ENCODE assay signal across 8 cellular contexts in the genomic region with DNA sequence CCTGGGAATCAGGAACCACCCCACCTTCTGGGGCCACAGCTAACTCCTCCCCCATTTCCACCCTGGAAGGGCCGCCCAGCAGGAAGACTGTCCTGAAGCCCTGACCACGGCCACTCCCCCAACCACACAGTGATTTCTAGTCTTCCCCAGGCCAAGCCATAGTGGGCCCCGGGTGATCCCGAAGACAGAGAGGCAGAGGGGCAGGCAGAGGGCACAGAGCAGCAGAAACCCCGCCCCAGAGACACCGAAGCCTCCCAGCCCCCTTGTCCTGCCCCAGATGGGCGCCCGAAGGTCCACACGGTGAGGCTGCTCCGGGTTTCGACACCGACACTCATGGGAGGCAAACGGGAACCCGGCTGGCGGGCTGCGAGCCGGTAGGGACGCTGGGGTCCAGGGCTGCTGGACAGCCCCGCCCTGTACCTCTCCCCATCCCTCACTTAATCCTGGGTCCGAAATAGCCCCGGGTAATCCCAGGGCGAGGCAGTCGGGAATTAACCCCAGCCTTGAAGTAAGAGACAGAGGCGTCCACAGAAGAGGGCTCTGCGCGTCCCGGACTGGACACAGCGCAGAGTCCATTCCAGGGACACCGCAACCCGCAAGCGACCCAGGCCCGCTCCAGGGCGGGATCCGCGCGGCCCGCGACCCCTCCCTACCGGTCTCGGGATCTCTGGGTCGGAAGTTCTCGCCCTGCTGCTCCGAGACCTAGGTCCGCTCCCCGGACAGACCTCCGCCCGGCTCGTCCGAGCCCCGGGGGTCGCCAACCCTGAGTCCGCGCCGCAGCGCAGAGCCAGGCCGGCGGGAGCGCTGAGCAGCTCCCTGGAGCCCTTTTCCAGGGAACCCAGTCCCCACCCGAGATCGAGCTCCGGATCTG.
A peak's percentile ranks its signal among the peaks of the same experiment; 100 is the strongest.
DNase-seq lines count a peak whose midpoint lies in the region; ATAC-seq and TF ChIP-seq lines count a peak whose summit lies in the region.

No MANE protein-coding gene starts in this region.

- H3K4me1 Mint-ChIP-seq in activated CD4-positive, alpha-beta T cell treated with anti-CD3 and anti-CD28 coated beads for 36 hours = peaks cover 9% of the 10 kb centered on the region
- H3K4me1 Mint-ChIP-seq in brain = peaks cover 22% of the 10 kb centered on the region

- H3K27ac ChIP-seq in liver (ENCODE audit: low read depth in 1 of 2, low read length in 2 of 2) (peak overlapping the region; percentile 80 to 85), thoracic aorta (peak overlapping the region in 1 of 2 donors; percentile 1)

- H3K4me1 ChIP-seq in liver (ENCODE audit: control insufficient read depth in 4 of 4, insufficient read depth in 4 of 4, low read length in 3 of 4) = peaks cover 3 to 40% (median 23%) of the 10 kb centered on the region in 4 donors
- H3K4me1 ChIP-seq in thoracic aorta (ENCODE audit: control insufficient read depth in 1 of 2, low read depth in 2 of 2) = peaks cover 3 to 33% of the 10 kb centered on the region in 2 donors

- no peak for DNase-seq in activated CD4-positive, alpha-beta T cell treated with anti-CD3 and anti-CD28 coated beads for 36 hours
- no peak for DNase-seq in activated CD4-positive, alpha-beta T cell treated with anti-CD3 and anti-CD28 coated beads for 1 hour
- no peak for DNase-seq in thoracic aorta (ENCODE audit: low spot score)
- DNase-seq in NCI-H2081 treated with DMSO at 0.1 percent for 48 hours (lab: John Stamatoyannopoulos, UW) = no peak

- H3K9me3 ChIP-seq in liver (ENCODE audit: control insufficient read depth in 4 of 4, low read length in 3 of 4) (peaks cover 0 to 4% (median 1%) of the 10 kb centered on the region in 4 donors), thoracic aorta (peaks cover 11% of the 10 kb centered on the region)

- TF ChIP-seq RAD21 in liver (IDR thresholded peaks at IDR 0.05) = peak; percentile 24 to 51

- no peak for ATAC-seq in activated CD4-positive, alpha-beta T cell treated with anti-CD3 and anti-CD28 coated beads for 36 hours
- ATAC-seq in thoracic aorta (ENCODE audit: insufficient number of reproducible peaks, low FRiP score, low read depth) (no peak), GM21528 (IDR thresholded peaks at IDR 0.05; ENCODE audit: low FRiP score, unreplicated experiment) (no peak), GM18867 (IDR thresholded peaks at IDR 0.05; ENCODE audit: unreplicated experiment) (no peak)

- H3K27me3 ChIP-seq in liver (ENCODE audit: control insufficient read depth in 4 of 4, insufficient read depth in 4 of 4, low read length in 3 of 4) = no peaks in the 10 kb centered on the region
- H3K27me3 ChIP-seq in thoracic aorta (replicated peaks; ENCODE audit: insufficient read depth) = no peaks in the 10 kb centered on the region

- POLR2A ChIA-PET in activated CD4-positive, alpha-beta T cell treated with anti-CD3 and anti-CD28 coated beads for 36 hours (lab: Charles Lee) = no interaction called here

- WGBS in liver = 2% methylated on average over 61 of the region's 61 CpGs

- H3K27ac Mint-ChIP-seq in activated CD4-positive, alpha-beta T cell treated with anti-CD3 and anti-CD28 coated beads for 36 hours = no peak overlapping the region
- H3K27ac Mint-ChIP-seq in brain = peak overlapping the region in 2 of 5 experiments; percentile 38 to 73

- CTCF ChIA-PET in activated CD4-positive, alpha-beta T cell treated with anti-CD3 and anti-CD28 coated beads for 36 hours (lab: Charles Lee) = no interaction called here

- peaks cover 14% of the 10 kb centered on the region for H3K9me3 Mint-ChIP-seq in activated CD4-positive, alpha-beta T cell treated with anti-CD3 and anti-CD28 coated beads for 36 hours (ENCODE audit: low read depth)
- H3K9me3 Mint-ChIP-seq in brain = peaks cover 17 to 23% (median 21%) of the 10 kb centered on the region in 5 experiments

- peak overlapping the region; percentile 50 to 79 (median 78) for H3K4me3 ChIP-seq in liver (ENCODE audit: low read depth in 1 of 3, low read length in 3 of 3)
- H3K4me3 ChIP-seq in thoracic aorta = peak overlapping the region; percentile 70

- H3K36me3 Mint-ChIP-seq in activated CD4-positive, alpha-beta T cell treated with anti-CD3 and anti-CD28 coated beads for 36 hours (ENCODE audit: low read depth) = peaks cover 12% of the 10 kb centered on the region
- peaks cover 10% of the 10 kb centered on the region for H3K36me3 Mint-ChIP-seq in brain

- no peaks in the 10 kb centered on the region for H3K36me3 ChIP-seq in liver (ENCODE audit: control insufficient read depth in 4 of 4, insufficient read depth in 3 of 4, low read depth in 1 of 4, low read length in 3 of 4)
- no peaks in the 10 kb centered on the region for H3K36me3 ChIP-seq in thoracic aorta

- intact Hi-C loops in activated CD4-positive, alpha-beta T cell treated with anti-CD3 and anti-CD28 coated beads for 36 hours (cut with DNase I, micrococcal nuclease) = loop anchor here (5.0 kb wide), 1 partner anchor 190 kb away; no protein-coding TSS in a partner anchor

- peak overlapping the region; percentile 31 to 63 for H3K9ac ChIP-seq in liver (ENCODE audit: low read depth in 1 of 2, low read length in 2 of 2)

- TF ChIP-seq CTCF in brain (conservative IDR thresholded peaks at IDR 0.05) (no peak), liver (IDR thresholded peaks at IDR 0.05; ENCODE audit: low read depth, low read length, missing input control) (no peak), thoracic aorta (IDR thresholded peaks at IDR 0.05) (no peak)

- H3K4me3 Mint-ChIP-seq in activated CD4-positive, alpha-beta T cell treated with anti-CD3 and anti-CD28 coated beads for 36 hours = peak overlapping the region; percentile 38
- peak overlapping the region; percentile 81 to 86 (median 82) for H3K4me3 Mint-ChIP-seq in brain

- H3K27me3 Mint-ChIP-seq in activated CD4-positive, alpha-beta T cell treated with anti-CD3 and anti-CD28 coated beads for 36 hours = peaks cover 36% of the 10 kb centered on the region
- peaks cover 53% of the 10 kb centered on the region for H3K27me3 Mint-ChIP-seq in brain

TF ChIP-seq in liver, 16 proteins besides CTCF, POLR2A, EP300 and RAD21:
- TF ChIP-seq JUND (IDR thresholded peaks at IDR 0.05) (no peak), FOXA1 (IDR thresholded peaks at IDR 0.05) (no peak), YY1 (IDR thresholded peaks at IDR 0.05) (peak; percentile 60), TAF1 (conservative IDR thresholded peaks at IDR 0.05) (peak; percentile 43), RXRA (IDR thresholded peaks at IDR 0.05) (peak; percentile 61 to 78), NR2F2 (IDR thresholded peaks at IDR 0.05) (no peak), HNF4A (conservative IDR thresholded peaks at IDR 0.05) (peak; percentile 43 to 47), FOXA2 (IDR thresholded peaks at IDR 0.05) (no peak), EGR1 (IDR thresholded peaks at IDR 0.05; ENCODE audit: low read depth in 2 of 2) (no peak), SP1 (IDR thresholded peaks at IDR 0.05) (peak; percentile 38)
- TF ChIP-seq, protein P1, sequence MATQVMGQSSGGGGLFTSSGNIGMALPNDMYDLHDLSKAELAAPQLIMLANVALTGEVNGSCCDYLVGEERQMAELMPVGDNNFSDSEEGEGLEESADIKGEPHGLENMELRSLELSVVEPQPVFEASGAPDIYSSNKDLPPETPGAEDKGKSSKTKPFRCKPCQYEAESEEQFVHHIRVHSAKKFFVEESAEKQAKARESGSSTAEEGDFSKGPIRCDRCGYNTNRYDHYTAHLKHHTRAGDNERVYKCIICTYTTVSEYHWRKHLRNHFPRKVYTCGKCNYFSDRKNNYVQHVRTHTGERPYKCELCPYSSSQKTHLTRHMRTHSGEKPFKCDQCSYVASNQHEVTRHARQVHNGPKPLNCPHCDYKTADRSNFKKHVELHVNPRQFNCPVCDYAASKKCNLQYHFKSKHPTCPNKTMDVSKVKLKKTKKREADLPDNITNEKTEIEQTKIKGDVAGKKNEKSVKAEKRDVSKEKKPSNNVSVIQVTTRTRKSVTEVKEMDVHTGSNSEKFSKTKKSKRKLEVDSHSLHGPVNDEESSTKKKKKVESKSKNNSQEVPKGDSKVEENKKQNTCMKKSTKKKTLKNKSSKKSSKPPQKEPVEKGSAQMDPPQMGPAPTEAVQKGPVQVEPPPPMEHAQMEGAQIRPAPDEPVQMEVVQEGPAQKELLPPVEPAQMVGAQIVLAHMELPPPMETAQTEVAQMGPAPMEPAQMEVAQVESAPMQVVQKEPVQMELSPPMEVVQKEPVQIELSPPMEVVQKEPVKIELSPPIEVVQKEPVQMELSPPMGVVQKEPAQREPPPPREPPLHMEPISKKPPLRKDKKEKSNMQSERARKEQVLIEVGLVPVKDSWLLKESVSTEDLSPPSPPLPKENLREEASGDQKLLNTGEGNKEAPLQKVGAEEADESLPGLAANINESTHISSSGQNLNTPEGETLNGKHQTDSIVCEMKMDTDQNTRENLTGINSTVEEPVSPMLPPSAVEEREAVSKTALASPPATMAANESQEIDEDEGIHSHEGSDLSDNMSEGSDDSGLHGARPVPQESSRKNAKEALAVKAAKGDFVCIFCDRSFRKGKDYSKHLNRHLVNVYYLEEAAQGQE (IDR thresholded peaks at IDR 0.05) = peak; percentile 70
- TF ChIP-seq, protein P2, sequence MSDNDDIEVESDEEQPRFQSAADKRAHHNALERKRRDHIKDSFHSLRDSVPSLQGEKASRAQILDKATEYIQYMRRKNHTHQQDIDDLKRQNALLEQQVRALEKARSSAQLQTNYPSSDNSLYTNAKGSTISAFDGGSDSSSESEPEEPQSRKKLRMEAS (IDR thresholded peaks at IDR 0.05) = peak; percentile 39
- TF ChIP-seq, protein P3, sequence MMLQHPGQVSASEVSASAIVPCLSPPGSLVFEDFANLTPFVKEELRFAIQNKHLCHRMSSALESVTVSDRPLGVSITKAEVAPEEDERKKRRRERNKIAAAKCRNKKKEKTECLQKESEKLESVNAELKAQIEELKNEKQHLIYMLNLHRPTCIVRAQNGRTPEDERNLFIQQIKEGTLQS (IDR thresholded peaks at IDR 0.05) = no peak
- TF ChIP-seq, protein P4, sequence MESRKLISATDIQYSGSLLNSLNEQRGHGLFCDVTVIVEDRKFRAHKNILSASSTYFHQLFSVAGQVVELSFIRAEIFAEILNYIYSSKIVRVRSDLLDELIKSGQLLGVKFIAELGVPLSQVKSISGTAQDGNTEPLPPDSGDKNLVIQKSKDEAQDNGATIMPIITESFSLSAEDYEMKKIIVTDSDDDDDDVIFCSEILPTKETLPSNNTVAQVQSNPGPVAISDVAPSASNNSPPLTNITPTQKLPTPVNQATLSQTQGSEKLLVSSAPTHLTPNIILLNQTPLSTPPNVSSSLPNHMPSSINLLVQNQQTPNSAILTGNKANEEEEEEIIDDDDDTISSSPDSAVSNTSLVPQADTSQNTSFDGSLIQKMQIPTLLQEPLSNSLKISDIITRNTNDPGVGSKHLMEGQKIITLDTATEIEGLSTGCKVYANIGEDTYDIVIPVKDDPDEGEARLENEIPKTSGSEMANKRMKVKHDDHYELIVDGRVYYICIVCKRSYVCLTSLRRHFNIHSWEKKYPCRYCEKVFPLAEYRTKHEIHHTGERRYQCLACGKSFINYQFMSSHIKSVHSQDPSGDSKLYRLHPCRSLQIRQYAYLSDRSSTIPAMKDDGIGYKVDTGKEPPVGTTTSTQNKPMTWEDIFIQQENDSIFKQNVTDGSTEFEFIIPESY (IDR thresholded peaks at IDR 0.05) = no peak
